ENCODE assay signal across 14 cellular contexts in the genomic region with DNA sequence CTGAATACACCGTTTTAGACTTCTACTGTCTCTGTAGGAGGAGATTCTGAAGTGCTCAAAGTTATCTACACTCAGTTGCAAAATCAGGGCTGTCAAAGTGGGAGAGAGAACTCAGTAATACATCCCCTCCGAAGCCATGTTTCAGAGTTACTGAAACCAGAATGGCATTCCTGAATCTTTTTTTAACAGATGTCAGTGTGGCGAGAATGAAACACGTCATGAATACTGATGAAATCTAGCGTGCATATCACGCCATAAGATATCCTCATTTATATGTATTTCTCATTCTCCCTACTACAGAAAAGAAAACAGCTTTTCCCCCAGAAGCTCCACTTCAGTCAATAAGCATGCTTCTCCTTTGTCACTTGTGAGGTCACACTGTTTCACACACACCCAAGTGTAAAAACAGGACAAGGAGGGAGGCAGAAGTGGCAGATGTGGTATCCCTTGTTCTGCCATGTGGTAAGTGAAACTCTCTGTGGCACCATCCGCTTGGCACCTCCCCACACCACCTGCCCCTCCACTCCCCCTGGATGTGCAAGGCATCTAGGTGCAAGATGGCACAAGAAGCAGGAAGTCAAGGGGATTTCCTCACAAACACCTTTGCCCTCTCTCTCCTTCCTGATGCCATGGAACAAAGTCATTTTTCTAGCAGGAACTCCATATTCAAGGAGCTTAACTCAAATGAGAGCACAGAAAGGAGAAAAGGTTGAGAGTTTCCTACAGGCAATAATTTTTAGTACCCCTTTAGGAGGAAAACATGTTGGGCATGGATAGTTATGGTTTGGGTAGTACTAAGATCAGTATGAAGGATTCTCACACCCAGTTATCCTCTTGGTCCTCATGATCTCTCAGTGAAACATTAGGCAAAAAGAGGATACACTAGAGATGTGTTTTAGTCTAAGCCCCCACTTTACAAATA. TPM values are rescaled to one million over a fixed set of nuclear protein-coding genes. Genes with fewer than 3 reads are reported as not detected.
DNase-seq lines count a peak whose midpoint lies in the region; ATAC-seq and TF ChIP-seq lines count a peak whose summit lies in the region.
"Had no signal": no experiment of that assay in that cellular context is flagged by ENCODE, and none has a peak within 500 bp of the region (broad histone marks: within the 10 kb centered on the region; RNA-seq: fewer than 3 reads in every experiment).

No MANE protein-coding gene starts in this region.

- peaks cover 3% of the 10 kb centered on the region for H3K27me3 Mint-ChIP-seq in activated naive CD4-positive, alpha-beta T cell treated with anti-CD3 and anti-CD28 coated beads for 36 hours (ENCODE audit: low read depth)
- H3K27me3 Mint-ChIP-seq in immature natural killer cell (ENCODE audit: low read depth in 3 of 3), result peaks cover 0 to 6% (median 0%) of the 10 kb centered on the region in 3 donors
- H3K27me3 Mint-ChIP-seq in stimulated activated naive CD8-positive, alpha-beta T cell treated with anti-CD3 and anti-CD28 coated beads, Interleukin-15, amount 100 ng/mL, for 72 hours, result peaks cover 26% of the 10 kb centered on the region

- no peak overlapping the region for H3K4me3 Mint-ChIP-seq in activated naive CD4-positive, alpha-beta T cell treated with anti-CD3 and anti-CD28 coated beads for 36 hours
- H3K4me3 Mint-ChIP-seq in immature natural killer cell, result no peak overlapping the region
- peak overlapping the region in 1 of 2 donors; percentile 20 for H3K4me3 Mint-ChIP-seq in stimulated activated naive CD8-positive, alpha-beta T cell treated with anti-CD3 and anti-CD28 coated beads, Interleukin-15, amount 100 ng/mL, for 72 hours
- H3K4me3 Mint-ChIP-seq: nephron progenitor cell had no signal

- ATAC-seq in stimulated activated naive CD8-positive, alpha-beta T cell treated with anti-CD3 and anti-CD28 coated beads, Interleukin-15, amount 100 ng/mL, for 72 hours, result peak; percentile 73

- H3K27ac ChIP-seq in WERI-Rb-1, result peak overlapping the region; percentile 22; the same call in 1 of the 2 replicates
- H3K27ac ChIP-seq in effector memory CD4-positive, alpha-beta T cell (ENCODE audit: insufficient read depth, low read length, poor library complexity, severe bottlenecking), result no peak overlapping the region

- peak; percentile 52 for DNase-seq in activated naive CD4-positive, alpha-beta T cell treated with anti-CD3 and anti-CD28 coated beads for 36 hours
- DNase-seq in activated naive CD4-positive, alpha-beta T cell treated with Interleukin-2 at 50 U/mL for 16 hours, result no peak
- DNase-seq in WERI-Rb-1 (no peak), immature natural killer cell (peak in 2 of 3 donors; percentile 3 to 4), NCI-H1048 (lab: John Stamatoyannopoulos, UW) (no peak), midbrain (lab: John Stamatoyannopoulos, UW) (no peak)
- peak in 1 of 2 donors; percentile 54 for DNase-seq in stimulated activated naive CD8-positive, alpha-beta T cell treated with anti-CD3 and anti-CD28 coated beads, Interleukin-15, amount 100 ng/mL, for 72 hours
- DNase-seq in effector memory CD4-positive, alpha-beta T cell, result no peak
- DNase-seq: activated gamma-delta T cell treated with Interleukin-2 at 50 U/mL for 16 hours; NCI-H1417; NCI-H526; nephron progenitor cell; SIG-M5; stimulated activated CD4-positive, alpha-beta T cell treated with anti-CD3 and anti-CD28 coated beads, Interleukin-12 subunit alpha, Interleukin-12 subunit beta, amount 100 ng/mL, for 4 hours had no signal

- intact Hi-C loops in activated naive CD4-positive, alpha-beta T cell treated with anti-CD3 and anti-CD28 coated beads for 36 hours (cut with micrococcal nuclease), result loop anchor here (2.0 to 10.0 kb wide), 2 partner anchors 126 to 512 kb away; no protein-coding TSS in a partner anchor

- H3K36me3 Mint-ChIP-seq in activated naive CD4-positive, alpha-beta T cell treated with anti-CD3 and anti-CD28 coated beads for 36 hours (ENCODE audit: low read depth), result no peaks in the 10 kb centered on the region
- H3K36me3 Mint-ChIP-seq in immature natural killer cell, result no peaks in the 10 kb centered on the region

- CTCF ChIA-PET in activated naive CD4-positive, alpha-beta T cell treated with anti-CD3 and anti-CD28 coated beads for 36 hours (lab: Charles Lee), result interaction anchor here (0.6 to 1.1 kb wide), 3 partner anchors 8 to 551 kb away, joined by 3 to 4 read pairs (median 3); no protein-coding TSS in a partner anchor

- no peaks in the 10 kb centered on the region for H3K4me1 ChIP-seq in effector memory CD4-positive, alpha-beta T cell (ENCODE audit: control insufficient read depth, insufficient read depth, low read length, poor library complexity, severe bottlenecking)

- peak overlapping the region; percentile 21 for H3K27ac Mint-ChIP-seq in activated naive CD4-positive, alpha-beta T cell treated with anti-CD3 and anti-CD28 coated beads for 36 hours
- H3K27ac Mint-ChIP-seq in immature natural killer cell, result no peak overlapping the region
- peak overlapping the region in 1 of 2 donors; percentile 22 for H3K27ac Mint-ChIP-seq in stimulated activated naive CD8-positive, alpha-beta T cell treated with anti-CD3 and anti-CD28 coated beads, Interleukin-15, amount 100 ng/mL, for 72 hours
- H3K27ac Mint-ChIP-seq: nephron progenitor cell had no signal

- no peak for TF ChIP-seq CTCF in WERI-Rb-1 (IDR thresholded peaks at IDR 0.05; ENCODE audit: low read depth, low read length)

- no peaks in the 10 kb centered on the region for H3K9me3 Mint-ChIP-seq in activated naive CD4-positive, alpha-beta T cell treated with anti-CD3 and anti-CD28 coated beads for 36 hours
- H3K9me3 Mint-ChIP-seq in immature natural killer cell, result no peaks in the 10 kb centered on the region
- no peaks in the 10 kb centered on the region for H3K9me3 Mint-ChIP-seq in stimulated activated naive CD8-positive, alpha-beta T cell treated with anti-CD3 and anti-CD28 coated beads, Interleukin-15, amount 100 ng/mL, for 72 hours
- H3K9me3 Mint-ChIP-seq: nephron progenitor cell had no signal

- H3K27me3 ChIP-seq in WERI-Rb-1 (ENCODE audit: insufficient read depth, low read depth, severe bottlenecking), result no peaks in the 10 kb centered on the region
- H3K27me3 ChIP-seq in effector memory CD4-positive, alpha-beta T cell (replicated peaks; ENCODE audit: control insufficient read depth, insufficient read depth, low read length, poor library complexity, severe bottlenecking), result no peaks in the 10 kb centered on the region

- H3K4me1 Mint-ChIP-seq in activated naive CD4-positive, alpha-beta T cell treated with anti-CD3 and anti-CD28 coated beads for 36 hours (ENCODE audit: low read depth), result peaks cover 42% of the 10 kb centered on the region
- peaks cover 0 to 18% of the 10 kb centered on the region in 2 donors for H3K4me1 Mint-ChIP-seq in immature natural killer cell
- peaks cover 38% of the 10 kb centered on the region for H3K4me1 Mint-ChIP-seq in stimulated activated naive CD8-positive, alpha-beta T cell treated with anti-CD3 and anti-CD28 coated beads, Interleukin-15, amount 100 ng/mL, for 72 hours

- no peaks in the 10 kb centered on the region for H3K9me3 ChIP-seq in WERI-Rb-1 (ENCODE audit: severe bottlenecking)
- no peaks in the 10 kb centered on the region for H3K9me3 ChIP-seq in effector memory CD4-positive, alpha-beta T cell (ENCODE audit: control insufficient read depth, low read length)

- H3K4me3 ChIP-seq in WERI-Rb-1 (ENCODE audit: low read depth, low read length), result no peak overlapping the region
- no peak overlapping the region for H3K4me3 ChIP-seq in effector memory CD4-positive, alpha-beta T cell (ENCODE audit: insufficient read depth, low read depth, low read length, poor library complexity, severe bottlenecking)

- H3K36me3 ChIP-seq in WERI-Rb-1, result no peaks in the 10 kb centered on the region
- no peaks in the 10 kb centered on the region for H3K36me3 ChIP-seq in effector memory CD4-positive, alpha-beta T cell (ENCODE audit: control insufficient read depth, insufficient read depth, low read length)

RNA-seq across cellular contexts. Expression of a gene that starts 47.4 kb away (rescaled TPM):
- 10 to 100 TPM; 11.9 to 12.1 TPM for total RNA-seq in activated naive CD4-positive, alpha-beta T cell treated with anti-CD3 and anti-CD28 coated beads for 36 hours
- 10 to 100 TPM in 1 of 3 donors, 1 to 10 TPM in 2; 1.3 to 16.1 (median 5.4) TPM for polyA plus RNA-seq in immature natural killer cell

Comparison
In these comparisons a context has a peak if more than half of its experiments do, and no peak if none do; other contexts are left out.
1. DNase-seq: peak in activated naive CD4-positive, alpha-beta T cell treated with anti-CD3 and anti-CD28 coated beads for 36 hours (single experiment) and immature natural killer cell (2 of 3); none in activated naive CD4-positive, alpha-beta T cell treated with Interleukin-2 at 50 U/mL for 16 hours (single experiment), WERI-Rb-1 (single experiment), effector memory CD4-positive, alpha-beta T cell (0 of 3), NCI-H1048 (single experiment) and midbrain (single experiment).